ENCODE assay signal across 36 cellular contexts in the genomic region with DNA sequence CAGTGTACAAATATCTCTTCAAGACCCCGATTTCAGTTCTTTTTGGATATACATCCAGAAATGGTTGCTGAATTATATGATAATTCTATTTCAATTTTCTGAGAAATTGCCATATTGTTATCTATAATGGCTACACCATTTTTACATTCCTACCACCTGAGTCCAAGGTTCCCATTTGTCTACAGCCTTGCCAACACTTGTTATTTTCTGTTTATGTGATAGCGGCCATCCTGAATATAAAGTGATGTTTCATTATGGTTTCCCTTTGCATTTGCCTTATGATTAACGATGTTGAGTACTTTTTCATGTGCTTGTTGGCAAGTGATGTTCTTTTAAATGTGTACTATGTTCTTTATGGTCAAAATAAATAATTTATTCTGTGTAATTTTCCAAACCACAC. TPM values are rescaled to one million over a fixed set of nuclear protein-coding genes. Genes with fewer than 3 reads are reported as not detected.
DNase-seq lines count a peak whose midpoint lies in the region; ATAC-seq, FAIRE-seq and TF ChIP-seq lines count a peak whose summit lies in the region.
"Had no signal": no experiment of that assay in that cellular context is flagged by ENCODE, and none has a peak within 500 bp of the region (broad histone marks: within the 10 kb centered on the region; RNA-seq: fewer than 3 reads in every experiment).

No MANE protein-coding gene starts in this region.

- ATAC-seq in HepG2 (no peak), right lobe of liver (no peak), HG03378 (IDR thresholded peaks at IDR 0.05; ENCODE audit: unreplicated experiment) (no peak)
- ATAC-seq: A549; CD8-positive, alpha-beta T cell had no signal

- H3K4me1 ChIP-seq in HepG2 (ENCODE audit: insufficient read depth, low read length): peaks cover 42% of the 10 kb centered on the region
- H3K4me1 ChIP-seq in right lobe of liver: peaks cover 0 to 67% (median 24%) of the 10 kb centered on the region in 4 donors
- H3K4me1 ChIP-seq: BE2C, BLaER1 had no signal

- H3K4me2 ChIP-seq in HepG2 (ENCODE audit: low read depth, low read length): no peak overlapping the region
- H3K4me2 ChIP-seq: A549; BLaER1; BLaER1 treated with 17β-estradiol and CSF1 and Interleukin-3, amounts not matched to agents 10 nM and 100 nM had no signal

- intact Hi-C loops in HepG2 (cut with micrococcal nuclease; ENCODE audit: unreplicated experiment): no loop called here
- intact Hi-C loops in right lobe of liver (cut with DNase I): no loop called here

- no peaks in the 10 kb centered on the region for H3K27me3 ChIP-seq in HepG2 (ENCODE audit: control insufficient read depth in 1 of 2, insufficient read depth in 2 of 2, low read length in 2 of 2)
- H3K27me3 ChIP-seq in right lobe of liver: no peaks in the 10 kb centered on the region
- H3K27me3 ChIP-seq: BE2C; BLaER1; BLaER1 treated with 17β-estradiol and CSF1 and Interleukin-3, amounts not matched to agents 10 nM and 100 nM had no signal

- FAIRE-seq in HepG2 (lab: Jason Lieb, UNC): no peak
- FAIRE-seq: A204.1, A549, D721Med had no signal

- H2AFZ ChIP-seq in HepG2 (ENCODE audit: low read length): no peak overlapping the region

- no TSS peak for BruUV-seq in HepG2 (replicated peaks; lab: Mats Ljungman, UMichigan)

- POLR2A ChIA-PET in HepG2 (lab: Yijun Ruan, JAX): no interaction called here

- TF ChIP-seq POLR2A in HepG2 (IDR thresholded peaks at IDR 0.05; ENCODE audit: insufficient read depth in 1 of 2, low read depth in 2 of 2, low read length in 2 of 2) (no peak), right lobe of liver (IDR thresholded peaks at IDR 0.05) (no peak)

- H3K36me3 ChIP-seq in HepG2 (replicated peaks in 1 of 2; ENCODE audit: control insufficient read depth in 1 of 2, insufficient read depth in 2 of 2, low read length in 2 of 2): no peaks in the 10 kb centered on the region
- H3K36me3 ChIP-seq in right lobe of liver: no peaks in the 10 kb centered on the region
- H3K36me3 ChIP-seq: BE2C; BLaER1; BLaER1 treated with 17β-estradiol and CSF1 and Interleukin-3, amounts not matched to agents 10 nM and 100 nM had no signal

- no peak overlapping the region for H3K4me3 ChIP-seq in HepG2 (replicated peaks in 1 of 3; ENCODE audit: insufficient read depth in 1 of 3, low read depth in 2 of 3, low read length in 3 of 3)
- no peak overlapping the region for H3K4me3 ChIP-seq in right lobe of liver
- H3K4me3 ChIP-seq in LNCaP clone FGC (ENCODE audit: low read depth, low read length): no peak overlapping the region
- H3K4me3 ChIP-seq: A549; BLaER1; BLaER1 treated with 17β-estradiol and CSF1 and Interleukin-3, amounts not matched to agents 10 nM and 100 nM had no signal

- TF ChIP-seq CTCF in HepG2 (CRISPR knock-in tag; IDR thresholded peaks at IDR 0.05): no peak
- TF ChIP-seq CTCF in right lobe of liver (IDR thresholded peaks at IDR 0.05): no peak
- no peak for TF ChIP-seq CTCF in LNCaP clone FGC (IDR thresholded peaks at IDR 0.05; ENCODE audit: control insufficient read depth, extremely low read depth, insufficient read depth)

- TF ChIP-seq RAD21 in HepG2 (CRISPR knock-in tag; IDR thresholded peaks at IDR 0.05): no peak

- no peaks in the 10 kb centered on the region for H3K79me2 ChIP-seq in HepG2 (ENCODE audit: insufficient read depth, low read length)

- no peak overlapping the region for H3K27ac ChIP-seq in HepG2 (ENCODE audit: extremely low read length, insufficient read depth, low read length)
- no peak overlapping the region for H3K27ac ChIP-seq in right lobe of liver
- H3K27ac ChIP-seq: 22Rv1; A549; BLaER1; BLaER1 treated with 17β-estradiol and CSF1 and Interleukin-3, amounts not matched to agents 10 nM and 100 nM; C4-2B had no signal

- DNase-seq in HepG2 (ENCODE audit: low spot score): no peak
- no peak for DNase-seq in right lobe of liver
- DNase-seq in LNCaP clone FGC (ENCODE audit: low read depth): peak; percentile 14
- DNase-seq: 8988T; ACHN; AML-193; BE2C; C1 segment of cervical spinal cord; Caco-2; Calu3; CD4-positive, alpha-beta memory T cell; CD4-positive, alpha-beta T cell; CD4-positive, CD25-positive, alpha-beta regulatory T cell; CD8-positive, alpha-beta memory T cell; CD8-positive, alpha-beta T cell; COR-L47; DMS 273 treated with DMSO at 0.1 percent for 48 hours; DMS153; DMS53; DMS79; DMS79 treated with DMSO at 0.1 percent for 48 hours; DND-41; EL had no signal

- TF ChIP-seq EP300 in HepG2 (IDR thresholded peaks at IDR 0.05; ENCODE audit: low read depth in 2 of 2, low read length in 2 of 2) (no peak), HepG2 (CRISPR knock-in tag; IDR thresholded peaks at IDR 0.05; ENCODE audit: borderline replicate concordance) (no peak)

- WGBS in HepG2 (ENCODE audit: low lambda C conversion rate): 95% methylated on average over 3 of the region's 3 CpGs
- WGBS in right lobe of liver (ENCODE audit: insufficient coverage, low coverage, low lambda C conversion rate, missing lambda C conversion rate): 94% methylated on average over 3 of the region's 3 CpGs

- no peak overlapping the region for H3K9ac ChIP-seq in HepG2 (ENCODE audit: insufficient read depth, low read depth, low read length)
- H3K9ac ChIP-seq: BLaER1; BLaER1 treated with 17β-estradiol and CSF1 and Interleukin-3, amounts not matched to agents 10 nM and 100 nM had no signal

- H4K20me1 ChIP-seq in HepG2 (ENCODE audit: insufficient read depth, low read length): no peaks in the 10 kb centered on the region
- H4K20me1 ChIP-seq: BLaER1; BLaER1 treated with 17β-estradiol and CSF1 and Interleukin-3, amounts not matched to agents 10 nM and 100 nM had no signal

- CTCF ChIA-PET in HepG2 (lab: Yijun Ruan, JAX; ENCODE audit: low intra/inter-chr PET ratio, low total read pairs): no interaction called here

- in situ Hi-C loops in HepG2 (cut with HindIII; ENCODE audit: extremely low pct_ligation_motif_present, low pct_unique_long_range_greater_than_20kb): no loop called here

- no peaks in the 10 kb centered on the region for H3K9me3 ChIP-seq in HepG2 (ENCODE audit: low read length)
- H3K9me3 ChIP-seq in right lobe of liver: no peaks in the 10 kb centered on the region
- H3K9me3 ChIP-seq: A549, BE2C, BLaER1, Caco-2 had no signal

TF ChIP-seq in HepG2, 621 proteins besides CTCF, POLR2A, EP300 and RAD21:
- no peak for TF ChIP-seq RNF2 (conservative IDR thresholded peaks at IDR 0.05; ENCODE audit: low read depth)
- peak; percentile 94 for TF ChIP-seq ZNF7 (CRISPR knock-in tag; IDR thresholded peaks at IDR 0.05)

RNA-seq across cellular contexts. Expression of a gene that starts 8.5 kb away (rescaled TPM):
- total RNA-seq in HepG2 (2016; rRNA removed; fragmentation: Illumina TruSeq; extraction: Trizol) (10.9 and 13.4 TPM in 2 replicates), right lobe of liver (100 to 1,000 TPM in 3 of 6 experiments, 10 to 100 TPM in 3; 24.9 to 188 (median 91.4) TPM)
- total RNA-seq in HepG2 (2016; cell fraction: cytosol; rRNA removed; fragmentation: Illumina TruSeq; extraction: Trizol; ENCODE audit: low read depth): 1.3 and 1.4 TPM in 2 replicates
- 11.0 and 14.6 TPM in 2 replicates for total RNA-seq in HepG2 (2016; cell fraction: insoluble cytoplasmic fraction; rRNA removed; fragmentation: Illumina TruSeq; extraction: Trizol)
- 4.3 and 4.5 TPM in 2 replicates for total RNA-seq in HepG2 (2016; cell fraction: membrane; rRNA removed; fragmentation: Illumina TruSeq; extraction: Trizol)
- 26.4 and 27.1 TPM in 2 replicates for total RNA-seq in HepG2 (2016; cell fraction: nucleus; rRNA removed; fragmentation: Illumina TruSeq; extraction: Trizol)
- polyA plus RNA-seq in HepG2 (2011; rRNA removed): 8.8 and 9.8 TPM in 2 replicates
- polyA plus RNA-seq in HepG2 (2011; cell fraction: cytosol; rRNA removed): 4.2 and 4.4 TPM in 2 replicates
- 48.5 and 49.6 TPM in 2 replicates for polyA plus RNA-seq in HepG2 (2011; cell fraction: nucleus; rRNA removed)
- polyA plus RNA-seq in HepG2 (2012): 5.7 and 9.6 TPM in 2 replicates
- polyA plus RNA-seq in HepG2 (2016; cell fraction: cytosol; fragmentation: Illumina TruSeq; extraction: Trizol; ENCODE audit: low read depth): 0.58 and 0.63 TPM in 2 replicates
- 8.0 and 8.4 TPM in 2 replicates for polyA plus RNA-seq in HepG2 (2016; cell fraction: insoluble cytoplasmic fraction; fragmentation: Illumina TruSeq; extraction: Trizol; ENCODE audit: low read depth)
- 1.8 and 2.5 TPM in 2 replicates for polyA plus RNA-seq in HepG2 (2016; cell fraction: membrane; fragmentation: Illumina TruSeq; extraction: Trizol; ENCODE audit: low read depth)
- polyA plus RNA-seq in HepG2 (2016; cell fraction: nucleus; fragmentation: Illumina TruSeq; extraction: Trizol; ENCODE audit: insufficient read depth, low read depth): 30.6 and 33.1 TPM in 2 replicates
- 11.6 TPM in 1 of 2 replicates, not detected in the other for polyA minus RNA-seq in HepG2 (2011; rRNA and poly(A)+ RNA removed; ENCODE audit: low replicate concordance)
- 4.1 TPM in 2 replicates for polyA minus RNA-seq in HepG2 (2011; cell fraction: cytosol; rRNA and poly(A)+ RNA removed)
- polyA minus RNA-seq in HepG2 (2011; cell fraction: nucleus; rRNA and poly(A)+ RNA removed): 24.8 and 27.8 TPM in 2 replicates
- total RNA-seq: A172, A673, Caco-2 had no signal
- polyA plus RNA-seq: A549, AG04450, BJ, CD14-positive monocyte had no signal
